1 cellular context compared by ENCODE assay signal in genomic region chr17:46186827-46187235, GRCh38.
TF ChIP-seq lines count a peak whose summit lies in the region.

No MANE protein-coding gene starts in this region.

TF ChIP-seq in HepG2, 621 proteins besides CTCF, POLR2A, EP300 and RAD21:
- TF ChIP-seq STAG1 (CRISPR knock-in tag; IDR thresholded peaks at IDR 0.05), result peak; percentile 34
